ENCODE assay signal across 12 cellular contexts in the genomic region with DNA sequence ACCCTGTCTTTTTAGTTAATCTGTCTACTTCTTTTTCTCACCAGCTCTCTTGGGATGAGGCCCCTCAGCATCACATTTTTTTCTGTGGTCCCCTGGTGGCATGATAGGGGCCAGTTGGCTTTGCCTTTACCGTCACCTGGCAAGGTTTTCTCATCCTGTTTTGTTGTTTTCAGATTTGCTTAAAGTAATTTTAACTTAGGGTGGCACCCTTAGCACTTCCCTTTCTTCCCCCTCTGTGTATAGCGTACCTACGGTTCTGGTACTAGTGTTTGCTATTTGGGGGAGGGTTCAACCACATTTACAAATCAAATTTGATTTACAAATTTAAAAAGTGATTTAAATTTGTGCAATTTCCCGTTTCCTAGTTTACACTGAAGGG. TPM values are rescaled to one million over a fixed set of nuclear protein-coding genes. Genes with fewer than 3 reads are reported as not detected.
DNase-seq lines count a peak whose midpoint lies in the region; ATAC-seq lines count a peak whose summit lies in the region.
"Had no signal": no experiment of that assay in that cellular context is flagged by ENCODE, and none has a peak within 500 bp of the region (broad histone marks: within the 10 kb centered on the region; RNA-seq: fewer than 3 reads in every experiment).

No MANE protein-coding gene starts in this region.

- no peak overlapping the region for H2AFZ ChIP-seq in Karpas-422 (ENCODE audit: low read length)

- H3K9me2 ChIP-seq in Karpas-422 (replicated peaks; ENCODE audit: insufficient read depth, low read length), result no peaks in the 10 kb centered on the region

- H3K9me3 ChIP-seq in Karpas-422 (ENCODE audit: low read length), result no peaks in the 10 kb centered on the region
- H3K9me3 ChIP-seq: psoas muscle had no signal

- H3K79me2 ChIP-seq in Karpas-422 (ENCODE audit: low read length), result peaks cover 70% of the 10 kb centered on the region

- no peak overlapping the region for H3K4me3 Mint-ChIP-seq in activated naive CD4-positive, alpha-beta T cell treated with anti-CD3 and anti-CD28 coated beads, Interleukin-2, amount 10 ng/mL, durations not matched to agents 7 days and 5 days
- no peak overlapping the region for H3K4me3 Mint-ChIP-seq in activated naive CD4-positive, alpha-beta T cell treated with anti-CD3 and anti-CD28 coated beads for 36 hours
- H3K4me3 Mint-ChIP-seq in stimulated activated effector memory CD8-positive, alpha-beta T cell treated with anti-CD3 and anti-CD28 coated beads, Interleukin-12 subunit alpha, Interleukin-12 subunit beta, amount 100 ng/mL, for 72 hours, result no peak overlapping the region

- peak overlapping the region; percentile 63 for H3K27ac ChIP-seq in Karpas-422 (ENCODE audit: low read length)
- H3K27ac ChIP-seq: psoas muscle had no signal

- no peak overlapping the region for H3K9ac ChIP-seq in Karpas-422 (ENCODE audit: low read length)

- H3K27ac Mint-ChIP-seq in activated naive CD4-positive, alpha-beta T cell treated with anti-CD3 and anti-CD28 coated beads, Interleukin-2, amount 10 ng/mL, durations not matched to agents 7 days and 5 days, result peak overlapping the region; percentile 64
- no peak overlapping the region for H3K27ac Mint-ChIP-seq in activated naive CD4-positive, alpha-beta T cell treated with anti-CD3 and anti-CD28 coated beads for 36 hours
- peak overlapping the region; percentile 16 for H3K27ac Mint-ChIP-seq in stimulated activated effector memory CD8-positive, alpha-beta T cell treated with anti-CD3 and anti-CD28 coated beads, Interleukin-12 subunit alpha, Interleukin-12 subunit beta, amount 100 ng/mL, for 72 hours

- H3K4me1 Mint-ChIP-seq in activated naive CD4-positive, alpha-beta T cell treated with anti-CD3 and anti-CD28 coated beads, Interleukin-2, amount 10 ng/mL, durations not matched to agents 7 days and 5 days, result peaks cover 16% of the 10 kb centered on the region
- H3K4me1 Mint-ChIP-seq in activated naive CD4-positive, alpha-beta T cell treated with anti-CD3 and anti-CD28 coated beads for 36 hours (ENCODE audit: low read depth), result peaks cover 31% of the 10 kb centered on the region
- H3K4me1 Mint-ChIP-seq in stimulated activated effector memory CD8-positive, alpha-beta T cell treated with anti-CD3 and anti-CD28 coated beads, Interleukin-12 subunit alpha, Interleukin-12 subunit beta, amount 100 ng/mL, for 72 hours, result peaks cover 34% of the 10 kb centered on the region

- H3K27me3 ChIP-seq in Karpas-422 (ENCODE audit: low read length), result no peaks in the 10 kb centered on the region

- peaks cover 49% of the 10 kb centered on the region for H3K36me3 Mint-ChIP-seq in activated naive CD4-positive, alpha-beta T cell treated with anti-CD3 and anti-CD28 coated beads, Interleukin-2, amount 10 ng/mL, durations not matched to agents 7 days and 5 days
- peaks cover 27% of the 10 kb centered on the region for H3K36me3 Mint-ChIP-seq in activated naive CD4-positive, alpha-beta T cell treated with anti-CD3 and anti-CD28 coated beads for 36 hours (ENCODE audit: low read depth)
- peaks cover 69% of the 10 kb centered on the region for H3K36me3 Mint-ChIP-seq in stimulated activated effector memory CD8-positive, alpha-beta T cell treated with anti-CD3 and anti-CD28 coated beads, Interleukin-12 subunit alpha, Interleukin-12 subunit beta, amount 100 ng/mL, for 72 hours

- H3K4me3 ChIP-seq in Karpas-422 (ENCODE audit: low read length), result no peak overlapping the region
- H3K4me3 ChIP-seq: psoas muscle had no signal

- CTCF ChIA-PET in activated naive CD4-positive, alpha-beta T cell treated with anti-CD3 and anti-CD28 coated beads, Interleukin-2, amount 10 ng/mL, durations not matched to agents 7 days and 5 days (lab: Charles Lee), result no interaction called here
- CTCF ChIA-PET in activated naive CD4-positive, alpha-beta T cell treated with anti-CD3 and anti-CD28 coated beads for 36 hours (lab: Charles Lee), result interaction anchor here (0.7 kb wide), 1 partner anchor 10 kb away, joined by 3 read pairs; no protein-coding TSS in a partner anchor

- H3K4me1 ChIP-seq in Karpas-422 (ENCODE audit: low read length), result peaks cover 20% of the 10 kb centered on the region
- H3K4me1 ChIP-seq: psoas muscle had no signal

- H4K20me1 ChIP-seq in Karpas-422 (ENCODE audit: insufficient read depth, low read depth, low read length), result no peaks in the 10 kb centered on the region

- H3K27me3 Mint-ChIP-seq in activated naive CD4-positive, alpha-beta T cell treated with anti-CD3 and anti-CD28 coated beads, Interleukin-2, amount 10 ng/mL, durations not matched to agents 7 days and 5 days, result no peaks in the 10 kb centered on the region
- H3K27me3 Mint-ChIP-seq in activated naive CD4-positive, alpha-beta T cell treated with anti-CD3 and anti-CD28 coated beads for 36 hours (ENCODE audit: low read depth), result no peaks in the 10 kb centered on the region

- peaks cover 45% of the 10 kb centered on the region for H3K36me3 ChIP-seq in Karpas-422 (ENCODE audit: insufficient read depth, low read length)

- no peaks in the 10 kb centered on the region for H3K9me3 Mint-ChIP-seq in activated naive CD4-positive, alpha-beta T cell treated with anti-CD3 and anti-CD28 coated beads, Interleukin-2, amount 10 ng/mL, durations not matched to agents 7 days and 5 days
- H3K9me3 Mint-ChIP-seq in activated naive CD4-positive, alpha-beta T cell treated with anti-CD3 and anti-CD28 coated beads for 36 hours, result no peaks in the 10 kb centered on the region
- H3K9me3 Mint-ChIP-seq in stimulated activated effector memory CD8-positive, alpha-beta T cell treated with anti-CD3 and anti-CD28 coated beads, Interleukin-12 subunit alpha, Interleukin-12 subunit beta, amount 100 ng/mL, for 72 hours, result no peaks in the 10 kb centered on the region

- intact Hi-C loops in activated naive CD4-positive, alpha-beta T cell treated with anti-CD3 and anti-CD28 coated beads for 36 hours (cut with micrococcal nuclease), result no loop called here

- DNase-seq in activated naive CD4-positive, alpha-beta T cell treated with anti-CD3 and anti-CD28 coated beads, Interleukin-2, amount 10 ng/mL, durations not matched to agents 7 days and 5 days, result no peak
- no peak for DNase-seq in activated naive CD4-positive, alpha-beta T cell treated with anti-CD3 and anti-CD28 coated beads for 36 hours
- DNase-seq in Karpas-422 (peak; percentile 45), SK-N-DZ (ENCODE audit: low spot score) (no peak), cortex of kidney (lab: John Stamatoyannopoulos, UW) (no peak)
- no peak for DNase-seq in stimulated activated effector memory CD8-positive, alpha-beta T cell treated with anti-CD3 and anti-CD28 coated beads, Interleukin-12 subunit alpha, Interleukin-12 subunit beta, amount 100 ng/mL, for 72 hours (ENCODE audit: low spot score in 2 of 2)
- DNase-seq: activated gamma-delta T cell, MM.1S, PC-3, psoas muscle had no signal

- H3K4me2 ChIP-seq in Karpas-422 (ENCODE audit: low read depth, low read length, poor library complexity, severe bottlenecking), result peak overlapping the region; percentile 32

- ATAC-seq in GM21529 (IDR thresholded peaks at IDR 0.05; ENCODE audit: unreplicated experiment) (peak; percentile 47), HG03196 (IDR thresholded peaks at IDR 0.05; ENCODE audit: unreplicated experiment) (no peak)
- no peak for ATAC-seq in stimulated activated effector memory CD8-positive, alpha-beta T cell treated with anti-CD3 and anti-CD28 coated beads, Interleukin-12 subunit alpha, Interleukin-12 subunit beta, amount 100 ng/mL, for 72 hours
- ATAC-seq: PC-3, psoas muscle had no signal

RNA-seq across cellular contexts. Expression of a gene that starts 35.7 kb away (rescaled TPM):
- 100 to 1,000 TPM; 126 to 127 TPM for total RNA-seq in activated naive CD4-positive, alpha-beta T cell treated with anti-CD3 and anti-CD28 coated beads for 36 hours
- total RNA-seq in Karpas-422 (2014; rRNA removed; shearing (Covaris generic); ENCODE audit: low replicate concordance), result 169 and 179 TPM in 2 replicates
- polyA plus RNA-seq in SK-N-DZ (2014; cell fraction: cytosol; rRNA removed), result 77.3 and 84.8 TPM in 2 replicates
- polyA plus RNA-seq in SK-N-DZ (2014; cell fraction: nucleus; rRNA removed), result 133 and 183 TPM in 2 replicates
